19 cellular contexts compared by ENCODE assay signal in the genomic region with DNA sequence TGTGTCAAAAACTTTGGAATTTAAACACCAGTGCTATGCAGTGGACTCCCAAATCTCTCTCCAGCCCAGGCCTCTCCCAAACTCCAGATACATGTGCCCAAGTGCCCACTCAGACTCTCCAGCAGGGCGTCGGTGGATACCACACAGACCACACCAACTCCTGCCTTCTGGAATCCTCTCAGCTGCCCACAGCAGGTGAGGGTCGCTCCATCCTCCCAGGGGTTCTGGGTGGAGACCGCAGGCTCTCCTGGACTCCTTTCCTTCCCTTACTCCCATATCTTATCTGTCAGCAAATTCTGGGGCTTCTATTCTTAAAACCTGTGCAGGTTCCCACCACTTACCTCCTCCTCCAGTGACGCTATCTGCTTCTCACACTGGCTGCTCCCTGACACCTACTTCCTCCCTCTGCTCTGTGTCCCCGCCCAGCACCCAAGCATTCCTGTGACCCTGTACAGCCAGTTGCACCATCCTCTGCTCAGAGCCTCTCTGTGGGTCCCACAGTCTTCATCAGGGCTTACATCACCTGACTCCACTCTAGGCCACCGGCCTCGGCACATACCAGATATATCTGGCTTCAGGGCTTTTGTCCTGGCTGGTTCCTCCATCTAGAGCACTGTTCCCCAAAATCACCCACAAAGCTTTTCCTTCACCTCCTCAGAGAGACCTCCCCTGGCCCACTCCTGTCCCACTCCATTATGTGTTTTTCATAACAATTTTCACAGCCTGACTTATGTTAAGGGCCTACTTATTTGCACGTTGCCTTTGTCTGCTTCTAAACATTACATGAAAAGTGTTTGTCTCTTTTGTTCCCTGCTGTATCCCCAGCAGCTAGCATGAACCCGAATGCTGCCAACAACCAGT. TPM values are rescaled to one million over a fixed set of nuclear protein-coding genes. Genes with fewer than 3 reads are reported as not detected.
A peak's percentile ranks its signal among the peaks of the same experiment; 100 is the strongest.
DNase-seq lines count a peak whose midpoint lies in the region; ATAC-seq and TF ChIP-seq lines count a peak whose summit lies in the region.
"Had no signal": no experiment of that assay in that cellular context is flagged by ENCODE, and none has a peak within 500 bp of the region (broad histone marks: within the 10 kb centered on the region; RNA-seq: fewer than 3 reads in every experiment).

No MANE protein-coding gene starts in this region.

- no peak overlapping the region for H3K4me2 ChIP-seq in neural progenitor cell

- peaks cover 29% of the 10 kb centered on the region for H3K4me1 Mint-ChIP-seq in activated T-cell treated with anti-CD3 and anti-CD28 coated beads, Interleukin-2, amount 50 U/mL, for 24 hours (ENCODE audit: low read depth)
- H3K4me1 Mint-ChIP-seq in activated T-cell treated with anti-CD3 and anti-CD28 coated beads, Interleukin-2, amount 50 U/mL, for 72 hours (ENCODE audit: low read depth), result peaks cover 17% of the 10 kb centered on the region
- H3K4me1 Mint-ChIP-seq in IgD-negative memory B cell, result peaks cover 9 to 20% (median 19%) of the 10 kb centered on the region in 3 donors
- peaks cover 32% of the 10 kb centered on the region for H3K4me1 Mint-ChIP-seq in central memory CD8-positive, alpha-beta T cell
- peaks cover 30% of the 10 kb centered on the region for H3K4me1 Mint-ChIP-seq in neural progenitor cell

- H3K36me3 ChIP-seq in neural progenitor cell (peaks cover 3% of the 10 kb centered on the region), tibial artery (peaks cover 20 to 34% (median 26%) of the 10 kb centered on the region in 3 donors)
- H3K36me3 ChIP-seq in effector memory CD4-positive, alpha-beta T cell (ENCODE audit: control insufficient read depth, insufficient read depth, low read length), result peaks cover 26% of the 10 kb centered on the region

- no peak for DNase-seq in activated T-cell treated with anti-CD3 and anti-CD28 coated beads, Interleukin-2, amount 50 U/mL, for 24 hours
- DNase-seq in activated T-cell treated with anti-CD3 and anti-CD28 coated beads, Interleukin-2, amount 50 U/mL, for 72 hours, result no peak
- no peak for DNase-seq in central memory CD8-positive, alpha-beta T cell (ENCODE audit: low spot score in 2 of 2)
- DNase-seq in neural progenitor cell (ENCODE audit: low spot score) (no peak), tibial artery (no peak)
- no peak for DNase-seq in effector memory CD4-positive, alpha-beta T cell
- DNase-seq: activated CD4-positive, alpha-beta T cell treated with anti-CD3 and anti-CD28 coated beads for 4 hours; left ventricle myocardium inferior; NCI-H524; psoas muscle; Right ventricle myocardium superior; small intestine; stimulated activated CD4-positive, alpha-beta T cell treated with anti-CD3 and anti-CD28 coated beads, Interleukin-4, amount 100 ng/mL, for 4 hours; stimulated activated CD8-positive, alpha-beta memory T cell treated with anti-CD3 and anti-CD28 coated beads, Interleukin-4, amount 100 ng/mL, for 48 hours; testis had no signal

- no peaks in the 10 kb centered on the region for H3K27me3 Mint-ChIP-seq in activated T-cell treated with anti-CD3 and anti-CD28 coated beads, Interleukin-2, amount 50 U/mL, for 24 hours
- no peaks in the 10 kb centered on the region for H3K27me3 Mint-ChIP-seq in activated T-cell treated with anti-CD3 and anti-CD28 coated beads, Interleukin-2, amount 50 U/mL, for 72 hours (ENCODE audit: low read depth)
- no peaks in the 10 kb centered on the region for H3K27me3 Mint-ChIP-seq in IgD-negative memory B cell
- H3K27me3 Mint-ChIP-seq in central memory CD8-positive, alpha-beta T cell, result no peaks in the 10 kb centered on the region
- H3K27me3 Mint-ChIP-seq in neural progenitor cell (ENCODE audit: insufficient read depth, low read depth), result peaks cover 27% of the 10 kb centered on the region

- no peak for TF ChIP-seq CTCF in neural progenitor cell (IDR thresholded peaks at IDR 0.05)
- TF ChIP-seq CTCF in tibial artery (IDR thresholded peaks at IDR 0.05), result no peak

- peaks cover 15% of the 10 kb centered on the region for H3K79me2 ChIP-seq in neural progenitor cell (ENCODE audit: low read depth)

- H3K4me3 ChIP-seq in neural progenitor cell (no peak overlapping the region), tibial artery (no peak overlapping the region)
- H3K4me3 ChIP-seq in effector memory CD4-positive, alpha-beta T cell (ENCODE audit: insufficient read depth, low read depth, low read length, poor library complexity, severe bottlenecking), result no peak overlapping the region
- H3K4me3 ChIP-seq: testis had no signal

- no peaks in the 10 kb centered on the region for H3K27me3 ChIP-seq in neural progenitor cell
- no peaks in the 10 kb centered on the region for H3K27me3 ChIP-seq in tibial artery
- no peaks in the 10 kb centered on the region for H3K27me3 ChIP-seq in effector memory CD4-positive, alpha-beta T cell (replicated peaks; ENCODE audit: control insufficient read depth, insufficient read depth, low read length, poor library complexity, severe bottlenecking)
- H3K27me3 ChIP-seq: ascending aorta, testis had no signal

- peaks cover 11% of the 10 kb centered on the region for H3F3A ChIP-seq in neural progenitor cell (ENCODE audit: low read depth)

- no peak overlapping the region for H3K4me3 Mint-ChIP-seq in activated T-cell treated with anti-CD3 and anti-CD28 coated beads, Interleukin-2, amount 50 U/mL, for 24 hours
- no peak overlapping the region for H3K4me3 Mint-ChIP-seq in activated T-cell treated with anti-CD3 and anti-CD28 coated beads, Interleukin-2, amount 50 U/mL, for 72 hours
- peak overlapping the region; percentile 54 to 71 (median 66) for H3K4me3 Mint-ChIP-seq in IgD-negative memory B cell
- H3K4me3 Mint-ChIP-seq in central memory CD8-positive, alpha-beta T cell, result peak overlapping the region; percentile 15
- H3K4me3 Mint-ChIP-seq in neural progenitor cell, result peak overlapping the region; percentile 64

- intact Hi-C loops in tibial artery (cut with DNase I; ENCODE audit: low total_unique reads), result loop anchor here (5.0 to 10.0 kb wide), 2 partner anchors 158 to 415 kb away; partner anchors contain the start of genes MZT2B and SMPD4

- no peak overlapping the region for H3K27ac ChIP-seq in neural progenitor cell
- H3K27ac ChIP-seq in tibial artery, result no peak overlapping the region
- H3K27ac ChIP-seq in effector memory CD4-positive, alpha-beta T cell (ENCODE audit: insufficient read depth, low read length, poor library complexity, severe bottlenecking), result no peak overlapping the region
- H3K27ac ChIP-seq: ascending aorta, left ventricle myocardium inferior, psoas muscle, testis had no signal

- H3K27ac Mint-ChIP-seq in activated T-cell treated with anti-CD3 and anti-CD28 coated beads, Interleukin-2, amount 50 U/mL, for 24 hours, result peak overlapping the region; percentile 55
- no peak overlapping the region for H3K27ac Mint-ChIP-seq in activated T-cell treated with anti-CD3 and anti-CD28 coated beads, Interleukin-2, amount 50 U/mL, for 72 hours
- H3K27ac Mint-ChIP-seq in IgD-negative memory B cell, result peak overlapping the region in 2 of 3 donors; percentile 49 to 91
- peak overlapping the region; percentile 65 for H3K27ac Mint-ChIP-seq in central memory CD8-positive, alpha-beta T cell (ENCODE audit: low read depth)
- no peak overlapping the region for H3K27ac Mint-ChIP-seq in neural progenitor cell

- no peak overlapping the region for H2AFZ ChIP-seq in neural progenitor cell (replicated peaks)

- H3K36me3 Mint-ChIP-seq in activated T-cell treated with anti-CD3 and anti-CD28 coated beads, Interleukin-2, amount 50 U/mL, for 24 hours (ENCODE audit: low read depth), result peaks cover 72% of the 10 kb centered on the region
- peaks cover 2 to 4% of the 10 kb centered on the region in 2 donors for H3K36me3 Mint-ChIP-seq in activated T-cell treated with anti-CD3 and anti-CD28 coated beads, Interleukin-2, amount 50 U/mL, for 72 hours (ENCODE audit: insufficient read depth in 2 of 2)
- H3K36me3 Mint-ChIP-seq in IgD-negative memory B cell, result peaks cover 2% of the 10 kb centered on the region
- peaks cover 34% of the 10 kb centered on the region for H3K36me3 Mint-ChIP-seq in central memory CD8-positive, alpha-beta T cell (ENCODE audit: insufficient read depth)
- H3K36me3 Mint-ChIP-seq in neural progenitor cell, result peaks cover 22% of the 10 kb centered on the region

- no peaks in the 10 kb centered on the region for H3K9me3 Mint-ChIP-seq in activated T-cell treated with anti-CD3 and anti-CD28 coated beads, Interleukin-2, amount 50 U/mL, for 24 hours
- no peaks in the 10 kb centered on the region for H3K9me3 Mint-ChIP-seq in activated T-cell treated with anti-CD3 and anti-CD28 coated beads, Interleukin-2, amount 50 U/mL, for 72 hours
- no peaks in the 10 kb centered on the region for H3K9me3 Mint-ChIP-seq in IgD-negative memory B cell
- no peaks in the 10 kb centered on the region for H3K9me3 Mint-ChIP-seq in central memory CD8-positive, alpha-beta T cell
- peaks cover 11% of the 10 kb centered on the region for H3K9me3 Mint-ChIP-seq in neural progenitor cell
- H3K9me3 Mint-ChIP-seq: T-helper 1 cell treated with Interleukin-12 subunit alpha and Interleukin-12 subunit beta and Interleukin-4 antibody, amounts not matched to agents 30 μg/mL and 1 μg/mL, for 36 hours had no signal

- H3K9me3 ChIP-seq in neural progenitor cell (ENCODE audit: low read depth), result no peaks in the 10 kb centered on the region
- no peaks in the 10 kb centered on the region for H3K9me3 ChIP-seq in tibial artery
- no peaks in the 10 kb centered on the region for H3K9me3 ChIP-seq in effector memory CD4-positive, alpha-beta T cell (ENCODE audit: control insufficient read depth, low read length)
- H3K9me3 ChIP-seq: ascending aorta, psoas muscle, testis had no signal

- H3K4me1 ChIP-seq in neural progenitor cell, result peaks cover 11% of the 10 kb centered on the region
- H3K4me1 ChIP-seq in tibial artery, result peaks cover 0 to 23% (median 15%) of the 10 kb centered on the region in 4 donors
- peaks cover 7% of the 10 kb centered on the region for H3K4me1 ChIP-seq in effector memory CD4-positive, alpha-beta T cell (ENCODE audit: control insufficient read depth, insufficient read depth, low read length, poor library complexity, severe bottlenecking)

- H4K20me1 ChIP-seq in neural progenitor cell (ENCODE audit: low read depth), result peaks cover 14% of the 10 kb centered on the region

- H3K9ac ChIP-seq in neural progenitor cell, result no peak overlapping the region

- no peak for ATAC-seq in activated T-cell treated with anti-CD3 and anti-CD28 coated beads, Interleukin-2, amount 50 U/mL, for 72 hours (replicated peaks in 1 of 2)
- no peak for ATAC-seq in central memory CD8-positive, alpha-beta T cell (replicated peaks; ENCODE audit: extremely low read depth, poor library complexity, severe bottlenecking)
- ATAC-seq in GM21423 (IDR thresholded peaks at IDR 0.05; ENCODE audit: unreplicated experiment), result no peak
- ATAC-seq: psoas muscle had no signal

RNA-seq across cellular contexts. Expression of gene IMP4, which starts 2.6 kb away (rescaled TPM):
- total RNA-seq in activated T-cell treated with anti-CD3 and anti-CD28 coated beads, Interleukin-2, amount 50 U/mL, for 72 hours, result 10 to 100 TPM; 77.4 to 95.4 TPM
- polyA plus RNA-seq in IgD-negative memory B cell, result 102 TPM
- 23.3 and 51.4 TPM in 2 replicates for total RNA-seq in neural progenitor cell (ENCODE audit: low replicate concordance)

RNA-seq across cellular contexts. Expression of gene PTPN18, which starts 15.7 kb away (rescaled TPM):
- 10 to 100 TPM; 48.8 to 50.7 TPM for total RNA-seq in activated T-cell treated with anti-CD3 and anti-CD28 coated beads, Interleukin-2, amount 50 U/mL, for 72 hours
- polyA plus RNA-seq in IgD-negative memory B cell, result 124 TPM
- 4.0 and 17.6 TPM in 2 replicates for total RNA-seq in neural progenitor cell (ENCODE audit: low replicate concordance)

Comparison
In these comparisons a context has a peak if more than half of its experiments do, and no peak if none do; other contexts are left out.
1. H3K27ac Mint-ChIP-seq: peak in activated T-cell treated with anti-CD3 and anti-CD28 coated beads, Interleukin-2, amount 50 U/mL, for 24 hours (single experiment), IgD-negative memory B cell (2 of 3) and central memory CD8-positive, alpha-beta T cell (single experiment); none in activated T-cell treated with anti-CD3 and anti-CD28 coated beads, Interleukin-2, amount 50 U/mL, for 72 hours (single experiment) and neural progenitor cell (single experiment).
2. H3K4me3 Mint-ChIP-seq: peak in IgD-negative memory B cell (4 of 4), central memory CD8-positive, alpha-beta T cell (single experiment) and neural progenitor cell (single experiment); none in activated T-cell treated with anti-CD3 and anti-CD28 coated beads, Interleukin-2, amount 50 U/mL, for 24 hours (single experiment) and activated T-cell treated with anti-CD3 and anti-CD28 coated beads, Interleukin-2, amount 50 U/mL, for 72 hours (0 of 2).